ENCODE assay signal across 11 cellular contexts in the genomic region with DNA sequence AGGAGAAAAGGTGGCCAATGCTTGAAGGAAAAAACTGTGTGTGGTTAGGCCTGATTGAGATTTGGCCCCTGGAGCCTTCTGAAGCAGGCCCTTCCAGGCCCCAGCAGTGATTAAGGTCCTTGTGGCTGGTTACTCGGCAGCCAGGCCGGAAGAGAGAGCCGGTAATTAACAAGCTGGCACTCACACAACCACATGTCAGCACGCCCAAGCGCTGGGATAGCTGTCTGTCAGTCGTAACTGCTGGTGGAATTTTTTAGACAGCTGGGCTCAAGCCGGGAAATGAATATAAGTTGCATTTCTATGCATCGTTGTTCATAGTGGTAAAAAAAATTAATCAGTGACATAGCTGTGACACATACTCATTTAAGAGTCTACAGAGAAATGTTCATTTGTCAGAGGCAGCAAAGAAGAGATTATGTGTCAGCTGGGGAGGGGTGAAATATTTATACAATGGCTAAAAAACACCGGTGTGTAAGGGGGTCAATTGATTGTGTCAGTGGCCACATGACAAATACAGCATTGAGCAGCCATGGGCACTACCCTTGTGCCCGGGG.
DNase-seq lines count a peak whose midpoint lies in the region; ATAC-seq and TF ChIP-seq lines count a peak whose summit lies in the region.
"Had no signal": no experiment of that assay in that cellular context is flagged by ENCODE, and none has a peak within 500 bp of the region (broad histone marks: within the 10 kb centered on the region; RNA-seq: fewer than 3 reads in every experiment).

No MANE protein-coding gene starts in this region.

- TF ChIP-seq CTCF in retinal pigment epithelial cell (conservative IDR thresholded peaks at IDR 0.05; ENCODE audit: low read depth, low read length) = no peak

- H3K4me3 ChIP-seq in retinal pigment epithelial cell (ENCODE audit: low read length) = no peak overlapping the region
- H3K4me3 ChIP-seq: A549, uterus had no signal

- ATAC-seq in HG02970 (IDR thresholded peaks at IDR 0.05; ENCODE audit: low FRiP score, unreplicated experiment) = no peak
- ATAC-seq: A549; activated T-helper 17 cell treated with anti-CD3 and anti-CD28 coated beads, Interleukin-2, amount 50 U/mL, for 72 hours had no signal

- peak; percentile 53 for DNase-seq in NCI-H1105 treated with DMSO at 0.1 percent for 48 hours (lab: John Stamatoyannopoulos, UW)
- no peak for DNase-seq in NCI-H1105 (lab: John Stamatoyannopoulos, UW)
- peak; percentile 51 for DNase-seq in NCI-H774 (lab: John Stamatoyannopoulos, UW)
- peak; percentile 33 for DNase-seq in epidermal melanocyte (ENCODE audit: insufficient read length, low spot score)
- DNase-seq in retinal pigment epithelial cell (ENCODE audit: low read depth) = peak; percentile 51
- no peak for DNase-seq in hippocampal formation (lab: John Stamatoyannopoulos, UW)
- no peak for DNase-seq in NCI-H2171 (lab: John Stamatoyannopoulos, UW)
- DNase-seq: uterus had no signal

Comparison
In these comparisons a context has a peak if more than half of its experiments do, and no peak if none do; other contexts are left out.
1. DNase-seq: peak in NCI-H1105 treated with DMSO at 0.1 percent for 48 hours (single experiment), NCI-H774 (single experiment), epidermal melanocyte (single experiment) and retinal pigment epithelial cell (single experiment); none in NCI-H1105 (single experiment), hippocampal formation (0 of 2) and NCI-H2171 (single experiment).